8 cellular contexts compared by ENCODE assay signal in genomic region chr10:80462986-80463741, GRCh38. TPM values are rescaled to one million over a fixed set of nuclear protein-coding genes. Genes with fewer than 3 reads are reported as not detected.
DNase-seq lines count a peak whose midpoint lies in the region; ATAC-seq and TF ChIP-seq lines count a peak whose summit lies in the region.

No MANE protein-coding gene starts in this region.

- H3K27me3 Mint-ChIP-seq in T-cell = no peaks in the 10 kb centered on the region

- TF ChIP-seq CTCF in foreskin fibroblast (IDR thresholded peaks at IDR 0.05; ENCODE audit: low read depth, low read length) = no peak

- CTCF ChIA-PET in T-cell (lab: Charles Lee) = interaction anchor here (0.6 to 6.6 kb wide), 12 partner anchors 10 to 264 kb away, joined by 3 to 56 read pairs (median 4); no protein-coding TSS in a partner anchor

- DNase-seq in NCI-H2107 treated with DMSO at 0.1 percent for 48 hours (lab: John Stamatoyannopoulos, UW; ENCODE audit: unreplicated experiment) (peak; percentile 30), NCI-H2107 (lab: John Stamatoyannopoulos, UW) (no peak), T-cell (no peak), foreskin fibroblast (peak; percentile 61 to 70), HT-29 (ENCODE audit: low spot score) (no peak)
- DNase-seq in stimulated activated naive CD8-positive, alpha-beta T cell treated with anti-CD3 and anti-CD28 coated beads, Interleukin-15, Interleukin-2, amounts not matched to agents 100 U/mL and 50 U/mL, for 24 hours = no peak

- H3K9me3 Mint-ChIP-seq in T-cell = no peaks in the 10 kb centered on the region

- peak overlapping the region; percentile 9 to 31 for H3K4me3 ChIP-seq in foreskin fibroblast (ENCODE audit: low read depth in 1 of 2, low read length in 2 of 2)

- peak overlapping the region; percentile 95 to 99 for H3K27ac Mint-ChIP-seq in T-cell

- H3K4me1 Mint-ChIP-seq in T-cell = peaks cover 99 to 100% (median 100%) of the 10 kb centered on the region in 3 donors

- peak; percentile 36 for ATAC-seq in HG02588 (IDR thresholded peaks at IDR 0.05; ENCODE audit: unreplicated experiment)
- peak in 1 of 4 experiments; percentile 14 for ATAC-seq in T-cell (replicated peaks in 1 of 4)
- peak; percentile 42 for ATAC-seq in stimulated activated naive CD8-positive, alpha-beta T cell treated with anti-CD3 and anti-CD28 coated beads, Interleukin-15, Interleukin-2, amounts not matched to agents 100 U/mL and 50 U/mL, for 24 hours
- ATAC-seq in HG03280 (IDR thresholded peaks at IDR 0.05; ENCODE audit: unreplicated experiment) = no peak

- peaks cover 30% of the 10 kb centered on the region for H3K36me3 Mint-ChIP-seq in T-cell

- peak overlapping the region in 2 of 3 donors; percentile 78 to 79 for H3K4me3 Mint-ChIP-seq in T-cell

- POLR2A ChIA-PET in T-cell (lab: Charles Lee) = interaction anchor here (1.0 to 2.0 kb wide), 2 partner anchors 23 to 34 kb away, joined by 5 to 8 read pairs; no protein-coding TSS in a partner anchor

RNA-seq across cellular contexts. Expression of gene TSPAN14, which starts 9.1 kb away (rescaled TPM):
- 100 to 1,000 TPM; 130 to 204 (median 194) TPM for total RNA-seq in T-cell
- total RNA-seq in HT-29 (2014; rRNA removed; shearing (Covaris generic)) = 58.3 and 65.1 TPM in 2 replicates

RNA-seq across cellular contexts. Expression of gene PRXL2A, which starts 54.8 kb away (rescaled TPM):
- total RNA-seq in T-cell = 1 to 10 TPM; 2.9 to 6.3 (median 5.2) TPM
- 8.6 and 9.3 TPM in 2 replicates for total RNA-seq in HT-29 (2014; rRNA removed; shearing (Covaris generic))

Comparison
In these comparisons a context has a peak if more than half of its experiments do, and no peak if none do; other contexts are left out.
1. DNase-seq: peak in NCI-H2107 treated with DMSO at 0.1 percent for 48 hours (single experiment) and foreskin fibroblast (2 of 2); none in NCI-H2107 (single experiment), T-cell (0 of 34), stimulated activated naive CD8-positive, alpha-beta T cell treated with anti-CD3 and anti-CD28 coated beads, Interleukin-15, Interleukin-2, amounts not matched to agents 100 U/mL and 50 U/mL, for 24 hours (single experiment) and HT-29 (single experiment).